Comparison of ENCODE assay signal across 10 cellular contexts in the genomic region with DNA sequence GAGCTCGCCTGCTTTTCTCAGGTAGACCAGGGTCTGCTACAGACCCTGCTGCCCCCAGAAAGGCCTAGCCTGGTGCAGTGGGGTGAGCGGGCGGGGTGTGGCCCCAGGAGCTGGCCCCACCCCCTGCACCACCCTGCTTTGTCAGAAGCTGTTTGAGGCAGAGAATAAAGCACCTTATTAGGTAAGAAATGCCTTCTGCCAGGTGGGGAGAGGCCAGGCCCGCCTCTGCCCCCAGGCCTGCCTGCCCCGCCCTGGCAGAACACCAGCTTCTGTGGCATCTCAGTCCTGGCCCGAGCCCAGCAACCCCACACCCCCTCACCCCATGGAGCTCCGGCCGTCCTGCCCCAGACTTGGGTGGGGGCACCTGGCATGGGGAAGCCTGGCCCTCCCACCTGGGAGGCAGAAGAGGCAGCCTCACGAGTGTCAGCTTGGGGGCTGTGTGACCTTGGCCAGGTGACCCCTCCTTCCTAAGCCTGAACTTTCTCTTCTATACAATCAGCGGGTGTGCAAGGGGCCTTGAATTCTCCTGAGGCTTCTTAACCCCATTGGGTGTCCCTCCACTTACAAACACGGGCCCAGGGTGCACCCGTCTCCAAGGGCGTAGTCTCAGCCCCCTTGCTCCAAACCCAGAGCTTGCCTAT. TPM values are rescaled to one million over a fixed set of nuclear protein-coding genes. Genes with fewer than 3 reads are reported as not detected.
DNase-seq lines count a peak whose midpoint lies in the region; TF ChIP-seq lines count a peak whose summit lies in the region.
"Had no signal": no experiment of that assay in that cellular context is flagged by ENCODE, and none has a peak within 500 bp of the region (broad histone marks: within the 10 kb centered on the region; RNA-seq: fewer than 3 reads in every experiment).

No MANE protein-coding gene starts in this region.

- no CpG with 5 or more reads among the region's 13 CpGs for WGBS in trophoblast cell (ENCODE audit: extremely low coverage, insufficient coverage, insufficient read length)

- H4K8ac ChIP-seq in trophoblast cell (ENCODE audit: low read depth, low read length): peak overlapping the region; percentile 69

- H3K4me3 ChIP-seq in MG63 (no peak overlapping the region), trophoblast cell (ENCODE audit: low read depth, low read length) (no peak overlapping the region)

- peak overlapping the region; percentile 31 for H3K14ac ChIP-seq in trophoblast cell (ENCODE audit: low read length)

- H3K9me3 ChIP-seq in MG63 (no peaks in the 10 kb centered on the region), trophoblast cell (ENCODE audit: insufficient read depth, low read depth, low read length) (no peaks in the 10 kb centered on the region)

- no peak for TF ChIP-seq POLR2A in erythroblast (IDR thresholded peaks at IDR 0.05; ENCODE audit: low read length)

- H3K27ac Mint-ChIP-seq in Calu3 (ENCODE audit: unreplicated experiment) (peak overlapping the region; percentile 100), progenitor cell of endocrine pancreas (no peak overlapping the region)
- no peak overlapping the region for H3K27ac Mint-ChIP-seq in activated naive CD4-positive, alpha-beta T cell treated with anti-CD3 and anti-CD28 coated beads, Interleukin-2, amount 10 ng/mL, durations not matched to agents 7 days and 5 days

- H4K91ac ChIP-seq in trophoblast cell (ENCODE audit: low read depth, low read length): peak overlapping the region; percentile 97

- no peak overlapping the region for H3K27ac ChIP-seq in trophoblast cell (ENCODE audit: low read depth, low read length)
- H3K27ac ChIP-seq: KMS-11 had no signal

- H3K36me3 ChIP-seq in MG63 (no peaks in the 10 kb centered on the region), trophoblast cell (ENCODE audit: control insufficient read depth in 1 of 2, insufficient read depth in 2 of 2, low read length in 2 of 2) (no peaks in the 10 kb centered on the region)

- H2BK12ac ChIP-seq in trophoblast cell (ENCODE audit: low read length): peak overlapping the region; percentile 86

- H3K4me3 Mint-ChIP-seq in Calu3 (ENCODE audit: low read depth, unreplicated experiment) (no peak overlapping the region), progenitor cell of endocrine pancreas (ENCODE audit: low read depth) (no peak overlapping the region)
- H3K4me3 Mint-ChIP-seq in activated naive CD4-positive, alpha-beta T cell treated with anti-CD3 and anti-CD28 coated beads, Interleukin-2, amount 10 ng/mL, durations not matched to agents 7 days and 5 days: no peak overlapping the region

- TF ChIP-seq CTCF in Calu3 (IDR thresholded peaks at IDR 0.05; ENCODE audit: unreplicated experiment): no peak
- TF ChIP-seq CTCF in progenitor cell of endocrine pancreas (IDR thresholded peaks at IDR 0.05; ENCODE audit: unreplicated experiment): no peak

- peaks cover 59% of the 10 kb centered on the region for H3K4me1 Mint-ChIP-seq in Calu3 (ENCODE audit: low read depth, unreplicated experiment)
- peaks cover 5% of the 10 kb centered on the region for H3K4me1 Mint-ChIP-seq in progenitor cell of endocrine pancreas (ENCODE audit: low read depth)
- peaks cover 19% of the 10 kb centered on the region for H3K4me1 Mint-ChIP-seq in activated naive CD4-positive, alpha-beta T cell treated with anti-CD3 and anti-CD28 coated beads, Interleukin-2, amount 10 ng/mL, durations not matched to agents 7 days and 5 days

- intact Hi-C loops in Calu3 (cut with micrococcal nuclease; ENCODE audit: unreplicated experiment): loop anchor here (5.0 to 10.0 kb wide), 2 partner anchors 436 to 734 kb away; no protein-coding TSS in a partner anchor

- H2BK5ac ChIP-seq in trophoblast cell (ENCODE audit: low read depth, low read length, poor library complexity): peak overlapping the region; percentile 15

- H3K4me1 ChIP-seq in trophoblast cell (ENCODE audit: control insufficient read depth in 1 of 2, insufficient read depth in 2 of 2, low read length in 2 of 2): peaks cover 43 to 68% of the 10 kb centered on the region in 2 experiments

- peaks cover 69% of the 10 kb centered on the region for H3K79me1 ChIP-seq in trophoblast cell (ENCODE audit: low read length)

- no peak overlapping the region for H3K4me2 ChIP-seq in trophoblast cell (ENCODE audit: low read length)
- H3K4me2 ChIP-seq: KMS-11 had no signal

- no TSS peak for BruUV-seq in Calu3 (replicated peaks; lab: Mats Ljungman, UMichigan)

- H2BK120ac ChIP-seq in trophoblast cell (ENCODE audit: insufficient read depth, low read length, poor library complexity): peak overlapping the region; percentile 92

- peak overlapping the region; percentile 85 for H2AK5ac ChIP-seq in trophoblast cell (ENCODE audit: low read length)

- peak overlapping the region; percentile 9 for H2AFZ ChIP-seq in trophoblast cell (ENCODE audit: insufficient read depth, low read length, poor library complexity)

- CTCF ChIA-PET in Calu3 (lab: Charles Lee): interaction anchor here (1.0 to 3.1 kb wide), 4 partner anchors 73 to 731 kb away, joined by 3 to 19 read pairs (median 9); no protein-coding TSS in a partner anchor
- CTCF ChIA-PET in activated naive CD4-positive, alpha-beta T cell treated with anti-CD3 and anti-CD28 coated beads, Interleukin-2, amount 10 ng/mL, durations not matched to agents 7 days and 5 days (lab: Charles Lee): interaction anchor here (1.1 to 1.8 kb wide), 4 partner anchors 9 to 176 kb away, joined by 3 to 5 read pairs (median 4); no protein-coding TSS in a partner anchor

- H3K27me3 Mint-ChIP-seq in Calu3 (ENCODE audit: unreplicated experiment) (no peaks in the 10 kb centered on the region), progenitor cell of endocrine pancreas (peaks cover 21% of the 10 kb centered on the region)
- H3K27me3 Mint-ChIP-seq in activated naive CD4-positive, alpha-beta T cell treated with anti-CD3 and anti-CD28 coated beads, Interleukin-2, amount 10 ng/mL, durations not matched to agents 7 days and 5 days: peaks cover 13% of the 10 kb centered on the region

- H3K36me3 Mint-ChIP-seq in Calu3 (ENCODE audit: insufficient read depth, unreplicated experiment): peaks cover 57% of the 10 kb centered on the region
- H3K36me3 Mint-ChIP-seq in progenitor cell of endocrine pancreas (ENCODE audit: insufficient read depth): no peaks in the 10 kb centered on the region
- H3K36me3 Mint-ChIP-seq in activated naive CD4-positive, alpha-beta T cell treated with anti-CD3 and anti-CD28 coated beads, Interleukin-2, amount 10 ng/mL, durations not matched to agents 7 days and 5 days: no peaks in the 10 kb centered on the region

- H3K9ac ChIP-seq in trophoblast cell (ENCODE audit: low read length): no peak overlapping the region
- H3K9ac ChIP-seq: KMS-11 had no signal

- H3K18ac ChIP-seq in trophoblast cell (ENCODE audit: low read length): peak overlapping the region; percentile 65

- H4K12ac ChIP-seq in trophoblast cell (ENCODE audit: low read depth, low read length): peak overlapping the region; percentile 25

- peak overlapping the region; percentile 53 for H3K4ac ChIP-seq in trophoblast cell (ENCODE audit: low read depth, low read length)

- no peak overlapping the region for H3K23ac ChIP-seq in trophoblast cell (ENCODE audit: low read length)

- DNase-seq in Calu3 (peak; percentile 94), MG63 (peak; percentile 68), erythroblast (lab: John Stamatoyannopoulos, UW) (peak; percentile 39 to 42), trophoblast cell (peak; percentile 20 to 47), progenitor cell of endocrine pancreas (ENCODE audit: low spot score, unreplicated experiment) (no peak), HuH-7.5 (ENCODE audit: low spot score) (no peak), D341Med (ENCODE audit: low spot score) (no peak)
- no peak for DNase-seq in activated naive CD4-positive, alpha-beta T cell treated with anti-CD3 and anti-CD28 coated beads, Interleukin-2, amount 10 ng/mL, durations not matched to agents 7 days and 5 days
- DNase-seq: activated effector memory CD4-positive, alpha-beta T cell treated with anti-CD3 and anti-CD28 coated beads, Interleukin-2, amount 50 U/mL, for 16 hours had no signal

- no peaks in the 10 kb centered on the region for H3K27me3 ChIP-seq in MG63
- H3K27me3 ChIP-seq in trophoblast cell (ENCODE audit: insufficient read depth, low read length): no peaks in the 10 kb centered on the region

- H3K9me3 Mint-ChIP-seq in Calu3 (ENCODE audit: low read depth, unreplicated experiment) (no peaks in the 10 kb centered on the region), progenitor cell of endocrine pancreas (ENCODE audit: low read depth) (no peaks in the 10 kb centered on the region)
- H3K9me3 Mint-ChIP-seq in activated naive CD4-positive, alpha-beta T cell treated with anti-CD3 and anti-CD28 coated beads, Interleukin-2, amount 10 ng/mL, durations not matched to agents 7 days and 5 days: no peaks in the 10 kb centered on the region

- H3K79me2 ChIP-seq in trophoblast cell (ENCODE audit: control insufficient read depth, insufficient read depth, low read length, poor library complexity): peaks cover 9% of the 10 kb centered on the region

RNA-seq across cellular contexts. Expression of a gene that starts 43.2 kb away (rescaled TPM):
- total RNA-seq in Calu3 (2022): 32.7 and 45.5 TPM in 2 replicates
- total RNA-seq in MG63 (2014; rRNA removed; shearing (Covaris generic); ENCODE audit: low replicate concordance): 12.0 and 18.2 TPM in 2 replicates
- polyA plus RNA-seq in trophoblast cell (2013): 26.3 and 28.8 TPM in 2 replicates
- total RNA-seq in progenitor cell of endocrine pancreas: 0.07 and 0.20 TPM in 2 replicates

Comparison
In these comparisons a context has a peak if more than half of its experiments do, and no peak if none do; other contexts are left out.
1. DNase-seq: peak in Calu3 (single experiment), MG63 (single experiment), erythroblast (2 of 2) and trophoblast cell (2 of 2); none in progenitor cell of endocrine pancreas (single experiment), activated naive CD4-positive, alpha-beta T cell treated with anti-CD3 and anti-CD28 coated beads, Interleukin-2, amount 10 ng/mL, durations not matched to agents 7 days and 5 days (single experiment), HuH-7.5 (single experiment) and D341Med (single experiment).
2. RNA of a gene that starts 43.2 kb away (total RNA-seq): 32.7 to 45.5 TPM in Calu3 and 12.0 to 18.2 TPM in MG63; 0.07 to 0.20 TPM in progenitor cell of endocrine pancreas; every median in the first group is over 10 times any median in the second.